ENCODE assay signal across 1 cellular context in the genomic region with DNA sequence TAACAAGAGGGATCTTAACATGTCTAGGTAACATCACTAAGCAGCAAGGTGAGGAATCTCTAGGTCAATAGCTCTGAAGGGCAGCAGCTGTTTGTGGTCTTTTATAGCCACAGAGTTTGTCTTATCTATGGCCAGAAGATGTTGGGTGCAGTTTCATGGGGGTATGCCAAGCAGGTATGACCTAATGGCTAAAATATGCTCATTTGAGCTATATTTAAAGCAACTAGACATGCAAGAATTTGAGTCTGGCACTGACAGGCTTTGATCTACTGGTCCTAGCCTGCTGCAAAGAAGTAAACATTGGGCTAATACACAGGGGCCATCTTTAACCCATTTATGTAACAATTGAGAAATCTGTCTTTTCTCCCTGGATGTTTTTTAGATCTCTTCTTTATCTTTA.
A peak's percentile ranks its signal among the peaks of the same experiment; 100 is the strongest.
TF ChIP-seq lines count a peak whose summit lies in the region.

No MANE protein-coding gene starts in this region.

TF ChIP-seq in K562, 482 proteins besides CTCF, POLR2A, EP300 and RAD21 (continued from another document):
- no peak for TF ChIP-seq RNF219 (CRISPR knock-in tag; IDR thresholded peaks at IDR 0.05)
- TF ChIP-seq PML (IDR thresholded peaks at IDR 0.05; ENCODE audit: low read length) = peak; percentile 40; the same call in 1 of the 2 replicates
- peak; percentile 19; the same call in 1 of the 2 replicates for TF ChIP-seq SMARCE1 (IDR thresholded peaks at IDR 0.05)
- TF ChIP-seq KLF16 (IDR thresholded peaks at IDR 0.05) = peak; percentile 46; the same call in 1 of the 2 replicates
- TF ChIP-seq, protein P1, sequence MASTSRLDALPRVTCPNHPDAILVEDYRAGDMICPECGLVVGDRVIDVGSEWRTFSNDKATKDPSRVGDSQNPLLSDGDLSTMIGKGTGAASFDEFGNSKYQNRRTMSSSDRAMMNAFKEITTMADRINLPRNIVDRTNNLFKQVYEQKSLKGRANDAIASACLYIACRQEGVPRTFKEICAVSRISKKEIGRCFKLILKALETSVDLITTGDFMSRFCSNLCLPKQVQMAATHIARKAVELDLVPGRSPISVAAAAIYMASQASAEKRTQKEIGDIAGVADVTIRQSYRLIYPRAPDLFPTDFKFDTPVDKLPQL (IDR thresholded peaks at IDR 0.05; ENCODE audit: extremely low read depth, insufficient read length) = no peak
- peak; percentile 68; the same call in 1 of the 2 replicates for TF ChIP-seq ARID1B (IDR thresholded peaks at IDR 0.05)
- TF ChIP-seq FOSL1 (tag; conservative IDR thresholded peaks at IDR 0.05) = peak; percentile 77
- TF ChIP-seq, protein P2, sequence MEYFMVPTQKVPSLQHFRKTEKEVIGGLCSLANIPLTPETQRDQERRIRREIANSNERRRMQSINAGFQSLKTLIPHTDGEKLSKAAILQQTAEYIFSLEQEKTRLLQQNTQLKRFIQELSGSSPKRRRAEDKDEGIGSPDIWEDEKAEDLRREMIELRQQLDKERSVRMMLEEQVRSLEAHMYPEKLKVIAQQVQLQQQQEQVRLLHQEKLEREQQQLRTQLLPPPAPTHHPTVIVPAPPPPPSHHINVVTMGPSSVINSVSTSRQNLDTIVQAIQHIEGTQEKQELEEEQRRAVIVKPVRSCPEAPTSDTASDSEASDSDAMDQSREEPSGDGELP (CRISPR knock-in tag; IDR thresholded peaks at IDR 0.05; ENCODE audit: borderline replicate concordance) = peak; percentile 34; the same call in 1 of the 2 replicates
- no peak for TF ChIP-seq FUS (optimal IDR thresholded peaks at IDR 0.05; ENCODE audit: low read depth, low read length)
- no peak for TF ChIP-seq KLF1 (tag; IDR thresholded peaks at IDR 0.05)
- 0 out of 2 replicates have a peak, but pooled peaks have one; percentile 54 for TF ChIP-seq TCF7 (IDR thresholded peaks at IDR 0.05; ENCODE audit: borderline replicate concordance)
- 0 out of 2 replicates have a peak, but pooled peaks have one; percentile 39 for TF ChIP-seq ZEB2 (IDR thresholded peaks at IDR 0.05)
- peak; percentile 68 for TF ChIP-seq CBFA2T2 (conservative IDR thresholded peaks at IDR 0.05)
- TF ChIP-seq JUN (IDR thresholded peaks at IDR 0.05; ENCODE audit: borderline replicate concordance, low read depth, low read length) = 0 out of 2 replicates have a peak, but pooled peaks have one; percentile 50
- no peak for TF ChIP-seq JUN (CRISPR knock-in tag; IDR thresholded peaks at IDR 0.05; ENCODE audit: borderline replicate concordance)
- TF ChIP-seq, protein P3, sequence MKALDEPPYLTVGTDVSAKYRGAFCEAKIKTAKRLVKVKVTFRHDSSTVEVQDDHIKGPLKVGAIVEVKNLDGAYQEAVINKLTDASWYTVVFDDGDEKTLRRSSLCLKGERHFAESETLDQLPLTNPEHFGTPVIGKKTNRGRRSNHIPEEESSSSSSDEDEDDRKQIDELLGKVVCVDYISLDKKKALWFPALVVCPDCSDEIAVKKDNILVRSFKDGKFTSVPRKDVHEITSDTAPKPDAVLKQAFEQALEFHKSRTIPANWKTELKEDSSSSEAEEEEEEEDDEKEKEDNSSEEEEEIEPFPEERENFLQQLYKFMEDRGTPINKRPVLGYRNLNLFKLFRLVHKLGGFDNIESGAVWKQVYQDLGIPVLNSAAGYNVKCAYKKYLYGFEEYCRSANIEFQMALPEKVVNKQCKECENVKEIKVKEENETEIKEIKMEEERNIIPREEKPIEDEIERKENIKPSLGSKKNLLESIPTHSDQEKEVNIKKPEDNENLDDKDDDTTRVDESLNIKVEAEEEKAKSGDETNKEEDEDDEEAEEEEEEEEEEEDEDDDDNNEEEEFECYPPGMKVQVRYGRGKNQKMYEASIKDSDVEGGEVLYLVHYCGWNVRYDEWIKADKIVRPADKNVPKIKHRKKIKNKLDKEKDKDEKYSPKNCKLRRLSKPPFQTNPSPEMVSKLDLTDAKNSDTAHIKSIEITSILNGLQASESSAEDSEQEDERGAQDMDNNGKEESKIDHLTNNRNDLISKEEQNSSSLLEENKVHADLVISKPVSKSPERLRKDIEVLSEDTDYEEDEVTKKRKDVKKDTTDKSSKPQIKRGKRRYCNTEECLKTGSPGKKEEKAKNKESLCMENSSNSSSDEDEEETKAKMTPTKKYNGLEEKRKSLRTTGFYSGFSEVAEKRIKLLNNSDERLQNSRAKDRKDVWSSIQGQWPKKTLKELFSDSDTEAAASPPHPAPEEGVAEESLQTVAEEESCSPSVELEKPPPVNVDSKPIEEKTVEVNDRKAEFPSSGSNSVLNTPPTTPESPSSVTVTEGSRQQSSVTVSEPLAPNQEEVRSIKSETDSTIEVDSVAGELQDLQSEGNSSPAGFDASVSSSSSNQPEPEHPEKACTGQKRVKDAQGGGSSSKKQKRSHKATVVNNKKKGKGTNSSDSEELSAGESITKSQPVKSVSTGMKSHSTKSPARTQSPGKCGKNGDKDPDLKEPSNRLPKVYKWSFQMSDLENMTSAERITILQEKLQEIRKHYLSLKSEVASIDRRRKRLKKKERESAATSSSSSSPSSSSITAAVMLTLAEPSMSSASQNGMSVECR (CRISPR knock-in tag; IDR thresholded peaks at IDR 0.05) = no peak
- TF ChIP-seq CHD2 (IDR thresholded peaks at IDR 0.05; ENCODE audit: low read depth, low read length) = no peak
- no peak for TF ChIP-seq NR2C2 (CRISPR knock-in tag; IDR thresholded peaks at IDR 0.05)
- no peak for TF ChIP-seq NR2C2 (tag; IDR thresholded peaks at IDR 0.05)
- TF ChIP-seq MEF2A (IDR thresholded peaks at IDR 0.05; ENCODE audit: control insufficient read depth, low read depth, low read length) = peak; percentile 60; the same call in 1 of the 2 replicates
- TF ChIP-seq ZNF431 (CRISPR knock-in tag; IDR thresholded peaks at IDR 0.05) = no peak
- no peak for TF ChIP-seq PHTF2 (CRISPR knock-in tag; IDR thresholded peaks at IDR 0.05)
- TF ChIP-seq, protein P4, sequence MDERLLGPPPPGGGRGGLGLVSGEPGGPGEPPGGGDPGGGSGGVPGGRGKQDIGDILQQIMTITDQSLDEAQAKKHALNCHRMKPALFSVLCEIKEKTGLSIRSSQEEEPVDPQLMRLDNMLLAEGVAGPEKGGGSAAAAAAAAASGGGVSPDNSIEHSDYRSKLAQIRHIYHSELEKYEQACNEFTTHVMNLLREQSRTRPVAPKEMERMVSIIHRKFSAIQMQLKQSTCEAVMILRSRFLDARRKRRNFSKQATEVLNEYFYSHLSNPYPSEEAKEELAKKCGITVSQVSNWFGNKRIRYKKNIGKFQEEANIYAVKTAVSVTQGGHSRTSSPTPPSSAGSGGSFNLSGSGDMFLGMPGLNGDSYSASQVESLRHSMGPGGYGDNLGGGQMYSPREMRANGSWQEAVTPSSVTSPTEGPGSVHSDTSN (CRISPR knock-in tag; IDR thresholded peaks at IDR 0.05; ENCODE audit: low read depth) = no peak
- TF ChIP-seq, protein P4 (tag; conservative IDR thresholded peaks at IDR 0.05; ENCODE audit: low read depth) = 0 out of 2 replicates have a peak, but pooled peaks have one; percentile 11
- peak; percentile 50; the same call in 1 of the 2 replicates for TF ChIP-seq SMARCA4 (IDR thresholded peaks at IDR 0.05)
- peak; percentile 91 for TF ChIP-seq MEF2D (tag; conservative IDR thresholded peaks at IDR 0.05; ENCODE audit: low read depth)
- no peak for TF ChIP-seq U2AF1 (optimal IDR thresholded peaks at IDR 0.05; ENCODE audit: low read depth, low read length)
- no peak for TF ChIP-seq NR3C1 (CRISPR knock-in tag; IDR thresholded peaks at IDR 0.05)
- no peak for TF ChIP-seq ZZZ3 (IDR thresholded peaks at IDR 0.05)
- no peak for TF ChIP-seq ZNF707 (CRISPR knock-in tag; conservative IDR thresholded peaks at IDR 0.05)
- no peak for TF ChIP-seq NR4A1 (CRISPR knock-in tag; IDR thresholded peaks at IDR 0.05)
- no peak for TF ChIP-seq NR4A1 (tag; IDR thresholded peaks at IDR 0.05)
- no peak for TF ChIP-seq CREB5 (CRISPR knock-in tag; IDR thresholded peaks at IDR 0.05)
- TF ChIP-seq LEF1 (IDR thresholded peaks at IDR 0.05) = peak; percentile 62; the same call in 1 of the 2 replicates
- peak; percentile 61; the same call in 1 of the 2 replicates for TF ChIP-seq POLR2AphosphoS5 (IDR thresholded peaks at IDR 0.05; ENCODE audit: control insufficient read depth, insufficient read depth, low read depth, low read length)
- TF ChIP-seq ZNF143 (CRISPR knock-in tag; IDR thresholded peaks at IDR 0.05) = no peak
- no peak for TF ChIP-seq PPARD (CRISPR knock-in tag; IDR thresholded peaks at IDR 0.05)
- peak; percentile 29; the same call in 1 of the 2 replicates for TF ChIP-seq ESRRA (IDR thresholded peaks at IDR 0.05; ENCODE audit: borderline replicate concordance, low read depth)
- no peak for TF ChIP-seq ZNF512 (tag; IDR thresholded peaks at IDR 0.05)
